Comparison of ENCODE assay signal across 18 cellular contexts in the genomic region with DNA sequence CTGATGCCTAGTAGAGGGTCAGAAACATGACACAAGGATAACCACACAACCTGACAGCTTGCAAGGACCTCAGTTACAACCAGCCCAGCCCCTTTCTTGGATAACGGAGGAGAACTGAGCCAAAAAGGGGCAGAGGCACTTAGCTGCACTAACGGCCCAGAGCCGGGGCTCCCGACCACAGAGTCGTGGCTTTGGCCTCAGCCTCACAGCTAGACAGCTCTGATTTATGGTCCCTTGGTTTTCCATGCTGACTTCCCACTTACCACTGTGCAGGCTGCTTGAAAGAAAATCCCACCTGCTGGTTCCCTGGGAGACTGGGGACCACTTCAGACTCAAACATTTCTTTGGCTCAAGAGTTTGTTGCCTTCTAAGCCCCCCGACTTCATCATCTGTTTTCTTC.
DNase-seq lines count a peak whose midpoint lies in the region; ATAC-seq and TF ChIP-seq lines count a peak whose summit lies in the region.
"Had no signal": no experiment of that assay in that cellular context is flagged by ENCODE, and none has a peak within 500 bp of the region (broad histone marks: within the 10 kb centered on the region; RNA-seq: fewer than 3 reads in every experiment).

No MANE protein-coding gene starts in this region.

- ATAC-seq in activated T-cell treated with anti-CD3 and anti-CD28 coated beads, Interleukin-2, amount 50 U/mL, for 72 hours (replicated peaks in 1 of 2): no peak
- ATAC-seq in Right ventricle myocardium inferior: no peak
- ATAC-seq: Panc1 had no signal

- H3K9ac ChIP-seq in neuronal stem cell (ENCODE audit: low read depth, low read length, poor library complexity): no peak overlapping the region

- no peaks in the 10 kb centered on the region for H3K36me3 ChIP-seq in neuronal stem cell (replicated peaks in 1 of 2; ENCODE audit: control insufficient read depth in 2 of 2, insufficient read depth in 2 of 2, low read length in 2 of 2)

- no peak overlapping the region for H3K4me3 ChIP-seq in neuronal stem cell (ENCODE audit: low read length in 2 of 2)
- H3K4me3 ChIP-seq: GM23338 had no signal

- peaks cover 50% of the 10 kb centered on the region for H3K4me1 Mint-ChIP-seq in activated T-cell treated with anti-CD3 and anti-CD28 coated beads, Interleukin-2, amount 50 U/mL, for 72 hours (ENCODE audit: low read depth)
- no peaks in the 10 kb centered on the region for H3K4me1 Mint-ChIP-seq in osteocyte (ENCODE audit: unreplicated experiment)

- no CpG with 5 or more reads among the region's 6 CpGs for WGBS in neuronal stem cell (ENCODE audit: extremely low coverage in 2 of 2, insufficient read length in 2 of 2, insufficient replicate concordance in 1 of 2), 2 donors

- no peak overlapping the region for H2AK5ac ChIP-seq in neuronal stem cell (ENCODE audit: low read depth, low read length)

- H3K4me2 ChIP-seq in neuronal stem cell (ENCODE audit: insufficient read depth, low read length, poor library complexity, severe bottlenecking): no peak overlapping the region
- H3K4me2 ChIP-seq: GM23338 had no signal

- H4K91ac ChIP-seq in neuronal stem cell (ENCODE audit: low read depth, low read length, poor library complexity): no peak overlapping the region

- H3K4me3 Mint-ChIP-seq in activated T-cell treated with anti-CD3 and anti-CD28 coated beads, Interleukin-2, amount 50 U/mL, for 72 hours: no peak overlapping the region
- no peak overlapping the region for H3K4me3 Mint-ChIP-seq in osteocyte (ENCODE audit: unreplicated experiment)
- H3K4me3 Mint-ChIP-seq: GM23338 had no signal

- intact Hi-C loops in Right ventricle myocardium inferior (cut with DNase I): no loop called here

- no peak overlapping the region for H2BK120ac ChIP-seq in neuronal stem cell (ENCODE audit: low read depth, low read length)

- H3K14ac ChIP-seq in neuronal stem cell (ENCODE audit: low read length): no peak overlapping the region

- no peak overlapping the region for H3K27ac Mint-ChIP-seq in activated T-cell treated with anti-CD3 and anti-CD28 coated beads, Interleukin-2, amount 50 U/mL, for 72 hours
- no peak overlapping the region for H3K27ac Mint-ChIP-seq in osteocyte (ENCODE audit: unreplicated experiment)
- H3K27ac Mint-ChIP-seq: GM23338, IgD-negative memory B cell had no signal

- H3K27me3 ChIP-seq in neuronal stem cell (ENCODE audit: control insufficient read depth in 3 of 3, insufficient read depth in 3 of 3, low read depth in 1 of 3, low read length in 3 of 3): no peaks in the 10 kb centered on the region

- peaks cover 6% of the 10 kb centered on the region for H3K27me3 Mint-ChIP-seq in activated T-cell treated with anti-CD3 and anti-CD28 coated beads, Interleukin-2, amount 50 U/mL, for 72 hours (ENCODE audit: low read depth)
- H3K27me3 Mint-ChIP-seq in osteocyte (ENCODE audit: unreplicated experiment): no peaks in the 10 kb centered on the region

- no peak overlapping the region for H3K23ac ChIP-seq in neuronal stem cell (ENCODE audit: low read depth, low read length, poor library complexity)

- no peak overlapping the region for H2AFZ ChIP-seq in neuronal stem cell (ENCODE audit: low read length)
- H2AFZ ChIP-seq: GM23338 had no signal

- H2BK15ac ChIP-seq in neuronal stem cell (ENCODE audit: low read length): no peak overlapping the region

- no peaks in the 10 kb centered on the region for H3K9me3 ChIP-seq in neuronal stem cell (replicated peaks in 1 of 2; ENCODE audit: control insufficient read depth in 2 of 2, insufficient read depth in 1 of 2, low read depth in 1 of 2, low read length in 2 of 2)

- DNase-seq in DMS153 (lab: John Stamatoyannopoulos, UW): peak; percentile 34
- no peak for DNase-seq in DMS153 treated with DMSO at 0.1 percent for 48 hours (lab: John Stamatoyannopoulos, UW; ENCODE audit: unreplicated experiment)
- peak; percentile 36 for DNase-seq in NCI-H128 (lab: John Stamatoyannopoulos, UW; ENCODE audit: unreplicated experiment)
- DNase-seq in neuronal stem cell (ENCODE audit: low spot score): no peak
- DNase-seq in activated T-cell treated with anti-CD3 and anti-CD28 coated beads, Interleukin-2, amount 50 U/mL, for 72 hours: no peak
- DNase-seq in Right ventricle myocardium inferior (ENCODE audit: missing footprints): no peak
- DNase-seq in osteocyte (ENCODE audit: extremely low spot score, unreplicated experiment): no peak
- DNase-seq: 8988T, C1 segment of cervical spinal cord, DND-41, GF-D8, NCI-H1048, NCI-H1930, SIG-M5 had no signal

- H3K27ac ChIP-seq in VCaP (peak overlapping the region; percentile 61), neuronal stem cell (replicated peaks; ENCODE audit: low read length) (no peak overlapping the region)

- no peaks in the 10 kb centered on the region for H3K9me3 Mint-ChIP-seq in activated T-cell treated with anti-CD3 and anti-CD28 coated beads, Interleukin-2, amount 50 U/mL, for 72 hours
- H3K9me3 Mint-ChIP-seq in osteocyte (ENCODE audit: unreplicated experiment): peaks cover 11% of the 10 kb centered on the region
- H3K9me3 Mint-ChIP-seq: GM23338 had no signal

- H3K4me1 ChIP-seq in neuronal stem cell (ENCODE audit: control insufficient read depth in 2 of 2, insufficient read depth in 1 of 2, low read depth in 1 of 2, low read length in 2 of 2): peaks cover 0 to 6% of the 10 kb centered on the region in 2 donors

- H3K36me3 Mint-ChIP-seq in activated T-cell treated with anti-CD3 and anti-CD28 coated beads, Interleukin-2, amount 50 U/mL, for 72 hours (ENCODE audit: insufficient read depth in 2 of 2): no peaks in the 10 kb centered on the region
- no peaks in the 10 kb centered on the region for H3K36me3 Mint-ChIP-seq in osteocyte (ENCODE audit: unreplicated experiment)
- H3K36me3 Mint-ChIP-seq: IgD-negative memory B cell had no signal

- H2BK5ac ChIP-seq in neuronal stem cell (ENCODE audit: low read length): no peak overlapping the region

- H3K4ac ChIP-seq in neuronal stem cell (ENCODE audit: low read length): no peak overlapping the region

- peak overlapping the region; percentile 16 for H3K18ac ChIP-seq in neuronal stem cell (ENCODE audit: low read length)

- TF ChIP-seq CTCF in VCaP (conservative IDR thresholded peaks at IDR 0.05) (no peak), osteocyte (IDR thresholded peaks at IDR 0.05) (no peak)

- no peak overlapping the region for H2BK12ac ChIP-seq in neuronal stem cell (ENCODE audit: low read length)

- H3K79me1 ChIP-seq in neuronal stem cell (ENCODE audit: low read depth, low read length): no peaks in the 10 kb centered on the region

- H4K8ac ChIP-seq in neuronal stem cell (ENCODE audit: low read depth, low read length): no peak overlapping the region

Comparison
In these comparisons a context has a peak if more than half of its experiments do, and no peak if none do; other contexts are left out.
1. DNase-seq: peak in DMS153 (single experiment) and NCI-H128 (single experiment); none in DMS153 treated with DMSO at 0.1 percent for 48 hours (single experiment), neuronal stem cell (single experiment), activated T-cell treated with anti-CD3 and anti-CD28 coated beads, Interleukin-2, amount 50 U/mL, for 72 hours (0 of 2), Right ventricle myocardium inferior (single experiment) and osteocyte (single experiment).